21 cellular contexts compared by ENCODE assay signal in the genomic region with DNA sequence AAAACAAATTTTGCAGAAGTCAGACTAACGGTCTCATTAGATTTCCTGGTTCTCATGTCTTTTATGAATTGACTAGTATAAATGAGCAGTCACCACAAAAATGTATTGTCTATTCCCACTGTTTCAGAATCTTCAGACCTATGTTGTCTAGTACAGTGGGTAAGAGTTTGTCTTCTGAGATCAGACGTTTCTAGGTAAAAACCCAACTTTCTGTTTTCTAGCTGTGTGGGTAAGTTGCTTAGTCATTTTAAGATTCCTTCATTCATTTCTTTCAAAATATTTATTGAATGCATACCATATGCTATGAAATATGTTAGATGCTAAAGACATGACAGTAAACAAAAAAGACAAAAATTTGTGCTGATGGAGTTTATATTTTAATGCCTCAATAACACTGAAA.
DNase-seq lines count a peak whose midpoint lies in the region; ATAC-seq and TF ChIP-seq lines count a peak whose summit lies in the region.
"Had no signal": no experiment of that assay in that cellular context is flagged by ENCODE, and none has a peak within 500 bp of the region (broad histone marks: within the 10 kb centered on the region; RNA-seq: fewer than 3 reads in every experiment).

No MANE protein-coding gene starts in this region.

- H3K4me3 Mint-ChIP-seq in naive thymus-derived CD8-positive, alpha-beta T cell = no peak overlapping the region
- H3K4me3 Mint-ChIP-seq: CD4-positive, alpha-beta T cell had no signal

- H3K79me1 ChIP-seq in mesenchymal stem cell (replicated peaks; ENCODE audit: low read length, poor library complexity, severe bottlenecking) = no peaks in the 10 kb centered on the region

- H3K18ac ChIP-seq in mesenchymal stem cell (ENCODE audit: low read depth in 1 of 2, low read length in 2 of 2) = no peak overlapping the region

- no peak overlapping the region for H3K4ac ChIP-seq in mesenchymal stem cell (ENCODE audit: low read depth in 1 of 2, low read length in 2 of 2)

- H3K36me3 ChIP-seq in mesenchymal stem cell (ENCODE audit: control insufficient read depth in 1 of 2, insufficient read depth in 2 of 2, low read depth in 1 of 2, low read length in 2 of 2) (no peaks in the 10 kb centered on the region), SJCRH30 (no peaks in the 10 kb centered on the region)
- H3K36me3 ChIP-seq: HAP-1, MG63, Peyer's patch had no signal

- no peak overlapping the region for H2BK12ac ChIP-seq in mesenchymal stem cell (ENCODE audit: low read length in 2 of 2)

- in situ Hi-C loops in GM13976 (cut with MboI; ENCODE audit: low sequenced_read_pairs, unreplicated experiment) = no loop called here

- H3K14ac ChIP-seq in mesenchymal stem cell (ENCODE audit: low read length in 2 of 2) = no peak overlapping the region

- H3K4me3 ChIP-seq in choroid plexus epithelial cell (ENCODE audit: low read depth, low read length) = no peak overlapping the region
- H3K4me3 ChIP-seq in mesenchymal stem cell (ENCODE audit: insufficient read depth in 1 of 2, low read depth in 1 of 2, low read length in 2 of 2) = no peak overlapping the region
- H3K4me3 ChIP-seq in SJCRH30 = no peak overlapping the region
- H3K4me3 ChIP-seq: GM23248, HAP-1, MG63, Peyer's patch had no signal

- TF ChIP-seq CTCF in GM13976 (IDR thresholded peaks at IDR 0.05; ENCODE audit: borderline replicate concordance, control extremely low read depth, extremely low read depth, insufficient read depth, missing control alignments) (no peak), choroid plexus epithelial cell (conservative IDR thresholded peaks at IDR 0.05; ENCODE audit: low read depth, low read length) (no peak)

- POLR2A ChIA-PET in naive thymus-derived CD8-positive, alpha-beta T cell (lab: Charles Lee) = no interaction called here

- 80% methylated on average over 1 of the region's 2 CpGs for WGBS in mesenchymal stem cell

- peak; percentile 70 for ATAC-seq in HG02610 (IDR thresholded peaks at IDR 0.05; ENCODE audit: unreplicated experiment)
- peak; percentile 62 for ATAC-seq in HG03565 (IDR thresholded peaks at IDR 0.05; ENCODE audit: unreplicated experiment)
- ATAC-seq in HG03378 (IDR thresholded peaks at IDR 0.05; ENCODE audit: unreplicated experiment) = no peak
- ATAC-seq in naive thymus-derived CD8-positive, alpha-beta T cell = no peak

- H2AFZ ChIP-seq in mesenchymal stem cell (ENCODE audit: low read depth, low read length) = no peak overlapping the region
- H2AFZ ChIP-seq: GM23248 had no signal

- no peak overlapping the region for H2BK120ac ChIP-seq in mesenchymal stem cell (ENCODE audit: low read depth, low read length)

- no peaks in the 10 kb centered on the region for H3K4me1 Mint-ChIP-seq in naive thymus-derived CD8-positive, alpha-beta T cell

- H3K9ac ChIP-seq in mesenchymal stem cell (ENCODE audit: low read length) = no peak overlapping the region
- H3K9ac ChIP-seq: GM23248 had no signal

- H3K27ac Mint-ChIP-seq in naive thymus-derived CD8-positive, alpha-beta T cell = no peak overlapping the region
- H3K27ac Mint-ChIP-seq: CD4-positive, alpha-beta T cell had no signal

- no peak overlapping the region for H2BK5ac ChIP-seq in mesenchymal stem cell (ENCODE audit: low read depth, low read length, poor library complexity, severe bottlenecking)

- peaks cover 0 to 4% (median 0%) of the 10 kb centered on the region in 5 donors for H3K27me3 Mint-ChIP-seq in naive thymus-derived CD8-positive, alpha-beta T cell
- H3K27me3 Mint-ChIP-seq: CD4-positive, alpha-beta T cell had no signal

- H3K23ac ChIP-seq in mesenchymal stem cell (ENCODE audit: low read length in 2 of 2) = no peak overlapping the region

- no peaks in the 10 kb centered on the region for H3K36me3 Mint-ChIP-seq in naive thymus-derived CD8-positive, alpha-beta T cell

- no peak overlapping the region for H3K4me2 ChIP-seq in mesenchymal stem cell (ENCODE audit: low read length, poor library complexity, severe bottlenecking)

- H2AK5ac ChIP-seq in mesenchymal stem cell (ENCODE audit: low read length, severe bottlenecking) = no peak overlapping the region

- DNase-seq in GM13976 (ENCODE audit: low spot score) = peak; percentile 1
- peak; percentile 61 for DNase-seq in choroid plexus epithelial cell (ENCODE audit: low read depth)
- no peak for DNase-seq in mesenchymal stem cell
- DNase-seq in SJCRH30 = no peak
- DNase-seq in naive thymus-derived CD8-positive, alpha-beta T cell = no peak
- DNase-seq: Caco-2; CD4-positive, alpha-beta T cell; GDM1; GM23248; IMR-90; Karpas-422; MG63; NCI-H1092; NCI-H1436 treated with DMSO at 0.1 percent for 48 hours; NCI-H2029 treated with DMSO at 0.1 percent for 48 hours; NCI-H2171; Peyer's patch had no signal

- H3K27ac ChIP-seq in mesenchymal stem cell (ENCODE audit: low read length, poor library complexity, severe bottlenecking) (no peak overlapping the region), SJCRH30 (no peak overlapping the region)
- H3K27ac ChIP-seq: GM23248, Peyer's patch had no signal

- H2BK15ac ChIP-seq in mesenchymal stem cell (ENCODE audit: low read depth, poor library complexity, severe bottlenecking) = no peak overlapping the region

- H3K9me3 ChIP-seq in mesenchymal stem cell (ENCODE audit: control insufficient read depth, low read length) (no peaks in the 10 kb centered on the region), SJCRH30 (replicated peaks) (no peaks in the 10 kb centered on the region)
- H3K9me3 ChIP-seq: Caco-2, HAP-1, MG63, Peyer's patch had no signal

- H3K4me1 ChIP-seq in mesenchymal stem cell (ENCODE audit: control insufficient read depth, insufficient read depth, low read depth, low read length) (no peaks in the 10 kb centered on the region), SJCRH30 (no peaks in the 10 kb centered on the region)
- H3K4me1 ChIP-seq: Caco-2, HAP-1, Peyer's patch had no signal

- H3K27me3 ChIP-seq in mesenchymal stem cell (ENCODE audit: control insufficient read depth in 1 of 2, insufficient read depth in 1 of 2, low read length in 2 of 2) = no peaks in the 10 kb centered on the region
- H3K27me3 ChIP-seq in SJCRH30 = no peaks in the 10 kb centered on the region
- H3K27me3 ChIP-seq: MG63, Peyer's patch had no signal

- H3K9me3 Mint-ChIP-seq in naive thymus-derived CD8-positive, alpha-beta T cell = peaks cover 0 to 11% (median 3%) of the 10 kb centered on the region in 9 donors

- H4K91ac ChIP-seq in mesenchymal stem cell (ENCODE audit: low read length) = no peak overlapping the region

- H4K8ac ChIP-seq in mesenchymal stem cell (ENCODE audit: low read length) = no peak overlapping the region

Comparison
In these comparisons a context has a peak if more than half of its experiments do, and no peak if none do; other contexts are left out.
1. DNase-seq: peak in GM13976 (single experiment) and choroid plexus epithelial cell (single experiment); none in mesenchymal stem cell (single experiment), SJCRH30 (0 of 2) and naive thymus-derived CD8-positive, alpha-beta T cell (0 of 10).
2. ATAC-seq: peak in HG02610 (single experiment) and HG03565 (single experiment); none in HG03378 (single experiment) and naive thymus-derived CD8-positive, alpha-beta T cell (0 of 2).